Comparison of ENCODE assay signal across 17 cellular contexts in genomic region chr6:33975631-33976424, GRCh38.
DNase-seq lines count a peak whose midpoint lies in the region; ATAC-seq and TF ChIP-seq lines count a peak whose summit lies in the region.
"Had no signal": no experiment of that assay in that cellular context is flagged by ENCODE, and none has a peak within 500 bp of the region (broad histone marks: within the 10 kb centered on the region; RNA-seq: fewer than 3 reads in every experiment).

No MANE protein-coding gene starts in this region.

- TF ChIP-seq CTCF in VCaP (conservative IDR thresholded peaks at IDR 0.05) (no peak), spleen (IDR thresholded peaks at IDR 0.05 in 8 of 11, conservative IDR thresholded peaks at IDR 0.05 in 3 of 11) (no peak)

- H3K27ac ChIP-seq in VCaP = peak overlapping the region; percentile 89; the same call in 1 of the 2 replicates
- no peak overlapping the region for H3K27ac ChIP-seq in spleen
- H3K27ac ChIP-seq: heart left ventricle, right atrium auricular region, SJCRH30 had no signal

- DNase-seq in activated CD4-positive, alpha-beta memory T cell treated with anti-CD3 and anti-CD28 coated beads for 36 hours = peak; percentile 7
- DNase-seq in activated CD4-positive, alpha-beta memory T cell treated with anti-CD3 and anti-CD28 coated beads, Interleukin-2, amount 10 ng/mL, durations not matched to agents 7 days and 5 days = no peak
- DNase-seq in iPS-NIHi11 (ENCODE audit: low spot score) (peak; percentile 75), spleen (peak; percentile 59)
- no peak for DNase-seq in stimulated activated CD4-positive, alpha-beta T cell treated with anti-CD3 and anti-CD28 coated beads, Interleukin-1b, Interleukin-23, amount 100 ng/mL, for 48 hours
- DNase-seq: activated CD8-positive, alpha-beta memory T cell treated with anti-CD3 and anti-CD28 coated beads for 24 hours; activated gamma-delta T cell; dermis blood vessel endothelial cell; GDM1; NCI-H2081 treated with DMSO at 0.1 percent for 48 hours; SJCRH30 had no signal

- no peaks in the 10 kb centered on the region for H3K36me3 Mint-ChIP-seq in activated CD4-positive, alpha-beta memory T cell treated with anti-CD3 and anti-CD28 coated beads for 36 hours
- no peaks in the 10 kb centered on the region for H3K36me3 Mint-ChIP-seq in activated CD4-positive, alpha-beta memory T cell treated with anti-CD3 and anti-CD28 coated beads, Interleukin-2, amount 10 ng/mL, durations not matched to agents 7 days and 5 days (ENCODE audit: low read depth)
- H3K36me3 Mint-ChIP-seq: naive thymus-derived CD8-positive, alpha-beta T cell had no signal

- no peak overlapping the region for H3K4me3 ChIP-seq in spleen
- H3K4me3 ChIP-seq: heart left ventricle, right atrium auricular region, SJCRH30 had no signal

- WGBS in spleen, 5 donors = 11 to 17% (median 16%) methylated on average over 34 to 44 of the region's 44 CpGs

- no peaks in the 10 kb centered on the region for H3K36me3 ChIP-seq in spleen
- H3K36me3 ChIP-seq: heart left ventricle, right atrium auricular region, SJCRH30 had no signal

- H3K4me3 Mint-ChIP-seq in activated CD4-positive, alpha-beta memory T cell treated with anti-CD3 and anti-CD28 coated beads for 36 hours = no peak overlapping the region
- H3K4me3 Mint-ChIP-seq in activated CD4-positive, alpha-beta memory T cell treated with anti-CD3 and anti-CD28 coated beads, Interleukin-2, amount 10 ng/mL, durations not matched to agents 7 days and 5 days = no peak overlapping the region

- peaks cover 0 to 7% (median 4%) of the 10 kb centered on the region in 6 donors for H3K4me1 ChIP-seq in spleen
- H3K4me1 ChIP-seq: heart left ventricle, right atrium auricular region, SJCRH30 had no signal

- CTCF ChIA-PET in activated CD4-positive, alpha-beta memory T cell treated with anti-CD3 and anti-CD28 coated beads for 36 hours (lab: Charles Lee) = no interaction called here
- CTCF ChIA-PET in activated CD4-positive, alpha-beta memory T cell treated with anti-CD3 and anti-CD28 coated beads, Interleukin-2, amount 10 ng/mL, durations not matched to agents 7 days and 5 days (lab: Charles Lee) = interaction anchor here (0.9 kb wide), 1 partner anchor 231 kb away, joined by 3 read pairs; no protein-coding TSS in a partner anchor

- peaks cover 21% of the 10 kb centered on the region for H3K27me3 Mint-ChIP-seq in activated CD4-positive, alpha-beta memory T cell treated with anti-CD3 and anti-CD28 coated beads for 36 hours
- peaks cover 48% of the 10 kb centered on the region for H3K27me3 Mint-ChIP-seq in activated CD4-positive, alpha-beta memory T cell treated with anti-CD3 and anti-CD28 coated beads, Interleukin-2, amount 10 ng/mL, durations not matched to agents 7 days and 5 days

- no peaks in the 10 kb centered on the region for H3K9me3 Mint-ChIP-seq in activated CD4-positive, alpha-beta memory T cell treated with anti-CD3 and anti-CD28 coated beads for 36 hours
- no peaks in the 10 kb centered on the region for H3K9me3 Mint-ChIP-seq in activated CD4-positive, alpha-beta memory T cell treated with anti-CD3 and anti-CD28 coated beads, Interleukin-2, amount 10 ng/mL, durations not matched to agents 7 days and 5 days

- TF ChIP-seq POLR2A in spleen (IDR thresholded peaks at IDR 0.05) = no peak

- no peaks in the 10 kb centered on the region for H3K4me1 Mint-ChIP-seq in activated CD4-positive, alpha-beta memory T cell treated with anti-CD3 and anti-CD28 coated beads for 36 hours (ENCODE audit: low read depth)
- H3K4me1 Mint-ChIP-seq in activated CD4-positive, alpha-beta memory T cell treated with anti-CD3 and anti-CD28 coated beads, Interleukin-2, amount 10 ng/mL, durations not matched to agents 7 days and 5 days = no peaks in the 10 kb centered on the region

- H3K9me3 ChIP-seq in spleen = peaks cover 0 to 17% (median 8%) of the 10 kb centered on the region in 8 donors

- intact Hi-C loops in activated CD4-positive, alpha-beta memory T cell treated with anti-CD3 and anti-CD28 coated beads for 36 hours (cut with micrococcal nuclease) = no loop called here
- intact Hi-C loops in spleen (cut with DNase I; ENCODE audit: low total_unique reads) = no loop called here

- ATAC-seq in HG02840 (IDR thresholded peaks at IDR 0.05; ENCODE audit: low FRiP score, unreplicated experiment) (no peak), HG03342 (IDR thresholded peaks at IDR 0.05; ENCODE audit: unreplicated experiment) (no peak)
- ATAC-seq: heart left ventricle had no signal

- POLR2A ChIA-PET in activated CD4-positive, alpha-beta memory T cell treated with anti-CD3 and anti-CD28 coated beads for 36 hours (lab: Charles Lee) = no interaction called here
- POLR2A ChIA-PET in activated CD4-positive, alpha-beta memory T cell treated with anti-CD3 and anti-CD28 coated beads, Interleukin-2, amount 10 ng/mL, durations not matched to agents 7 days and 5 days (lab: Charles Lee) = no interaction called here

- peaks cover 3 to 57% (median 21%) of the 10 kb centered on the region in 7 donors for H3K27me3 ChIP-seq in spleen (replicated peaks in 1 of 7)
- H3K27me3 ChIP-seq: SJCRH30 had no signal

- no peak overlapping the region for H3K27ac Mint-ChIP-seq in activated CD4-positive, alpha-beta memory T cell treated with anti-CD3 and anti-CD28 coated beads for 36 hours
- H3K27ac Mint-ChIP-seq in activated CD4-positive, alpha-beta memory T cell treated with anti-CD3 and anti-CD28 coated beads, Interleukin-2, amount 10 ng/mL, durations not matched to agents 7 days and 5 days = no peak overlapping the region

Comparison
In these comparisons a context has a peak if more than half of its experiments do, and no peak if none do; other contexts are left out.
1. DNase-seq: peak in activated CD4-positive, alpha-beta memory T cell treated with anti-CD3 and anti-CD28 coated beads for 36 hours (single experiment), iPS-NIHi11 (single experiment) and spleen (single experiment); none in activated CD4-positive, alpha-beta memory T cell treated with anti-CD3 and anti-CD28 coated beads, Interleukin-2, amount 10 ng/mL, durations not matched to agents 7 days and 5 days (single experiment) and stimulated activated CD4-positive, alpha-beta T cell treated with anti-CD3 and anti-CD28 coated beads, Interleukin-1b, Interleukin-23, amount 100 ng/mL, for 48 hours (single experiment).